ENCODE assay signal across 13 cellular contexts in genomic region chr17:31312223-31312622, GRCh38. TPM values are rescaled to one million over a fixed set of nuclear protein-coding genes. Genes with fewer than 3 reads are reported as not detected.
DNase-seq lines count a peak whose midpoint lies in the region; ATAC-seq and TF ChIP-seq lines count a peak whose summit lies in the region.
"Not testable (repeated sequence)": the region's sequence is repeated elsewhere in the genome, so short reads cannot be mapped to it uniquely, and the experiment has no call there.
"Had no signal": no experiment of that assay in that cellular context is flagged by ENCODE, and none has a peak within 500 bp of the region (broad histone marks: within the 10 kb centered on the region; RNA-seq: fewer than 3 reads in every experiment).

No MANE protein-coding gene starts in this region.

- peak; percentile 15 to 56 (median 38) for DNase-seq in CD4-positive, alpha-beta T cell
- DNase-seq in KBM-7, result peak; percentile 37
- peak; percentile 54 for DNase-seq in activated CD4-positive, alpha-beta memory T cell treated with anti-CD3 and anti-CD28 coated beads, Interleukin-2, amount 10 ng/mL, durations not matched to agents 7 days and 5 days
- peak; percentile 66 for DNase-seq in activated naive CD4-positive, alpha-beta T cell treated with anti-CD3 and anti-CD28 coated beads for 36 hours
- DNase-seq in esophagus muscularis mucosa (ENCODE audit: extremely low spot score), result not testable (repeated sequence)
- peak; percentile 42 to 55 for DNase-seq in stimulated activated naive CD8-positive, alpha-beta T cell treated with anti-CD3 and anti-CD28 coated beads, Interleukin-15, amount 100 ng/mL, for 72 hours

- H4K20me1 ChIP-seq in SU-DHL-6 (ENCODE audit: low read depth, low read length), result not testable (repeated sequence)

- H3F3A ChIP-seq in SU-DHL-6 (ENCODE audit: insufficient read depth), result peaks cover 92% of the 10 kb centered on the region

- H3K4me1 Mint-ChIP-seq in CD4-positive, alpha-beta T cell (ENCODE audit: low read depth), result peaks cover 65% of the 10 kb centered on the region
- H3K4me1 Mint-ChIP-seq in activated CD4-positive, alpha-beta memory T cell treated with anti-CD3 and anti-CD28 coated beads, Interleukin-2, amount 10 ng/mL, durations not matched to agents 7 days and 5 days, result peaks cover 57% of the 10 kb centered on the region
- peaks cover 57% of the 10 kb centered on the region for H3K4me1 Mint-ChIP-seq in activated naive CD4-positive, alpha-beta T cell treated with anti-CD3 and anti-CD28 coated beads for 36 hours (ENCODE audit: low read depth)
- peaks cover 45% of the 10 kb centered on the region for H3K4me1 Mint-ChIP-seq in stimulated activated naive CD8-positive, alpha-beta T cell treated with anti-CD3 and anti-CD28 coated beads, Interleukin-15, amount 100 ng/mL, for 72 hours

- peak; percentile 16 for ATAC-seq in CD4-positive, alpha-beta T cell (ENCODE audit: poor library complexity)
- not testable (repeated sequence) for ATAC-seq in stimulated activated naive CD8-positive, alpha-beta T cell treated with anti-CD3 and anti-CD28 coated beads, Interleukin-15, amount 100 ng/mL, for 72 hours

- H3K27ac Mint-ChIP-seq in CD4-positive, alpha-beta T cell, result peak overlapping the region; percentile 97
- peak overlapping the region; percentile 85 for H3K27ac Mint-ChIP-seq in activated CD4-positive, alpha-beta memory T cell treated with anti-CD3 and anti-CD28 coated beads, Interleukin-2, amount 10 ng/mL, durations not matched to agents 7 days and 5 days
- H3K27ac Mint-ChIP-seq in activated naive CD4-positive, alpha-beta T cell treated with anti-CD3 and anti-CD28 coated beads for 36 hours, result peak overlapping the region; percentile 100
- peak overlapping the region; percentile 99 for H3K27ac Mint-ChIP-seq in stimulated activated naive CD8-positive, alpha-beta T cell treated with anti-CD3 and anti-CD28 coated beads, Interleukin-15, amount 100 ng/mL, for 72 hours

- H3K9me3 ChIP-seq in CD4-positive, alpha-beta T cell (ENCODE audit: control insufficient read depth, low read length); SU-DHL-6 (ENCODE audit: insufficient read depth, low read length); esophagus muscularis mucosa; neutrophil: not testable (repeated sequence)

- not testable (repeated sequence) for H3K9me3 Mint-ChIP-seq in CD4-positive, alpha-beta T cell; activated CD4-positive, alpha-beta memory T cell treated with anti-CD3 and anti-CD28 coated beads, Interleukin-2, amount 10 ng/mL, durations not matched to agents 7 days and 5 days; activated naive CD4-positive, alpha-beta T cell treated with anti-CD3 and anti-CD28 coated beads for 36 hours; stimulated activated naive CD8-positive, alpha-beta T cell treated with anti-CD3 and anti-CD28 coated beads, Interleukin-15, amount 100 ng/mL, for 72 hours

- intact Hi-C loops in CD4-positive, alpha-beta T cell (cut with DNase I, micrococcal nuclease), result loop anchor here (5.0 to 10.0 kb wide), 2 partner anchors 175 to 487 kb away; partner anchors contain the start of gene CRLF3 (in 2 of the 2)
- intact Hi-C loops in activated naive CD4-positive, alpha-beta T cell treated with anti-CD3 and anti-CD28 coated beads for 36 hours (cut with micrococcal nuclease); esophagus muscularis mucosa (cut with DNase I): not testable (repeated sequence)

- CTCF ChIA-PET in CD4-positive, alpha-beta T cell (lab: Charles Lee), result interaction anchor here (0.9 to 2.9 kb wide), 3 partner anchors 9 to 61 kb away, joined by 4 to 7 read pairs (median 6); partner anchors contain the start of gene EVI2A
- CTCF ChIA-PET in activated CD4-positive, alpha-beta memory T cell treated with anti-CD3 and anti-CD28 coated beads, Interleukin-2, amount 10 ng/mL, durations not matched to agents 7 days and 5 days (lab: Charles Lee), result interaction anchor here (0.7 to 2.2 kb wide), 2 partner anchors 61 to 99 kb away, joined by 3 to 9 read pairs; no protein-coding TSS in a partner anchor
- CTCF ChIA-PET in activated naive CD4-positive, alpha-beta T cell treated with anti-CD3 and anti-CD28 coated beads for 36 hours (lab: Charles Lee), result interaction anchor here (0.7 to 1.2 kb wide), 4 partner anchors 8 to 182 kb away, joined by 3 to 4 read pairs (median 4); no protein-coding TSS in a partner anchor

- peak overlapping the region; percentile 80 for H3K4me3 ChIP-seq in SU-DHL-6 (ENCODE audit: insufficient read depth, low read length, poor library complexity, severe bottlenecking)
- H3K4me3 ChIP-seq in esophagus muscularis mucosa, result peak overlapping the region; percentile 14 to 35 (median 22)
- H3K4me3 ChIP-seq in neutrophil (ENCODE audit: low read depth in 1 of 2, low read length in 1 of 2), result peak overlapping the region; percentile 78 to 88

- not testable (repeated sequence) for TF ChIP-seq EP300 in esophagus muscularis mucosa (IDR thresholded peaks at IDR 0.05)

- POLR2A ChIA-PET in CD4-positive, alpha-beta T cell (lab: Charles Lee), result interaction anchor here (0.7 to 9.9 kb wide), 3 partner anchors 10 to 57 kb away, joined by 3 to 157 read pairs (median 3); partner anchors contain the start of gene EVI2A
- POLR2A ChIA-PET in activated CD4-positive, alpha-beta memory T cell treated with anti-CD3 and anti-CD28 coated beads, Interleukin-2, amount 10 ng/mL, durations not matched to agents 7 days and 5 days (lab: Charles Lee), result interaction anchor here (0.9 to 5.5 kb wide), 8 partner anchors 8 to 503 kb away, joined by 3 to 287 read pairs (median 4); partner anchors contain the start of gene EVI2A

- not testable (repeated sequence) for H3K27me3 Mint-ChIP-seq in CD4-positive, alpha-beta T cell; activated CD4-positive, alpha-beta memory T cell treated with anti-CD3 and anti-CD28 coated beads, Interleukin-2, amount 10 ng/mL, durations not matched to agents 7 days and 5 days; activated naive CD4-positive, alpha-beta T cell treated with anti-CD3 and anti-CD28 coated beads for 36 hours (ENCODE audit: low read depth); stimulated activated naive CD8-positive, alpha-beta T cell treated with anti-CD3 and anti-CD28 coated beads, Interleukin-15, amount 100 ng/mL, for 72 hours

- TF ChIP-seq CTCF in CD4-positive, alpha-beta T cell (IDR thresholded peaks at IDR 0.05), result peak; percentile 3
- not testable (repeated sequence) for TF ChIP-seq CTCF in SU-DHL-6 (IDR thresholded peaks at IDR 0.05; ENCODE audit: insufficient read depth, low read length, poor library complexity, severe bottlenecking); esophagus muscularis mucosa (IDR thresholded peaks at IDR 0.05); neutrophil (IDR thresholded peaks at IDR 0.05)

- H3K9me2 ChIP-seq in SU-DHL-6 (replicated peaks; ENCODE audit: insufficient read depth, low read length), result not testable (repeated sequence)

- H2AFZ ChIP-seq in SU-DHL-6 (ENCODE audit: low read depth, low read length, severe bottlenecking), result not testable (repeated sequence)

- H3K36me3 Mint-ChIP-seq in CD4-positive, alpha-beta T cell (ENCODE audit: low read depth), result peaks cover 44% of the 10 kb centered on the region
- peaks cover 71% of the 10 kb centered on the region for H3K36me3 Mint-ChIP-seq in activated CD4-positive, alpha-beta memory T cell treated with anti-CD3 and anti-CD28 coated beads, Interleukin-2, amount 10 ng/mL, durations not matched to agents 7 days and 5 days (ENCODE audit: low read depth)
- H3K36me3 Mint-ChIP-seq in activated naive CD4-positive, alpha-beta T cell treated with anti-CD3 and anti-CD28 coated beads for 36 hours (ENCODE audit: low read depth), result not testable (repeated sequence)

- peak overlapping the region; percentile 72 for H3K9ac ChIP-seq in SU-DHL-6 (ENCODE audit: low read length)

- WGBS in esophagus muscularis mucosa, result 80% methylated on average over 7 of the region's 7 CpGs

- peaks cover 85% of the 10 kb centered on the region for H3K79me2 ChIP-seq in SU-DHL-6 (ENCODE audit: insufficient read depth, low read length)

- H3K27ac ChIP-seq in CD4-positive, alpha-beta T cell (ENCODE audit: low read depth, low read length), result peak overlapping the region; percentile 93
- H3K27ac ChIP-seq in SU-DHL-6 (ENCODE audit: low read depth, low read length) (peak overlapping the region; percentile 100), neutrophil (peak overlapping the region; percentile 98)
- H3K27ac ChIP-seq in esophagus muscularis mucosa (replicated peaks in 1 of 4), result not testable (repeated sequence)

- H3K27me3 ChIP-seq in CD4-positive, alpha-beta T cell (ENCODE audit: control insufficient read depth, insufficient read depth, low read length); SU-DHL-6 (ENCODE audit: low read length); esophagus muscularis mucosa; neutrophil: not testable (repeated sequence)

- peak overlapping the region; percentile 100 for H3K4me2 ChIP-seq in SU-DHL-6 (ENCODE audit: low read depth, low read length, poor library complexity, severe bottlenecking)

- TF ChIP-seq POLR2A in esophagus muscularis mucosa (IDR thresholded peaks at IDR 0.05; ENCODE audit: low read depth), result not testable (repeated sequence)

- in situ Hi-C loops in KBM-7 (cut with MboI; ENCODE audit: low pct_unique_long_range_greater_than_20kb, low sequenced_read_pairs), result loop anchor here (25.0 kb wide), 1 partner anchor 100 kb away; no protein-coding TSS in a partner anchor

- H3K4me1 ChIP-seq in esophagus muscularis mucosa, result not testable (repeated sequence)
- H3K4me1 ChIP-seq in neutrophil (ENCODE audit: control insufficient read depth in 1 of 2, insufficient read depth in 1 of 2, low read depth in 1 of 2, low read length in 1 of 2), result peaks cover 36 to 77% of the 10 kb centered on the region in 2 experiments

- not testable (repeated sequence) for H3K36me3 ChIP-seq in SU-DHL-6 (ENCODE audit: low read length); esophagus muscularis mucosa
- peaks cover 16% of the 10 kb centered on the region for H3K36me3 ChIP-seq in neutrophil

- peak overlapping the region; percentile 95 for H3K4me3 Mint-ChIP-seq in CD4-positive, alpha-beta T cell
- H3K4me3 Mint-ChIP-seq in activated CD4-positive, alpha-beta memory T cell treated with anti-CD3 and anti-CD28 coated beads, Interleukin-2, amount 10 ng/mL, durations not matched to agents 7 days and 5 days, result peak overlapping the region; percentile 83
- peak overlapping the region; percentile 82 for H3K4me3 Mint-ChIP-seq in activated naive CD4-positive, alpha-beta T cell treated with anti-CD3 and anti-CD28 coated beads for 36 hours
- H3K4me3 Mint-ChIP-seq in stimulated activated naive CD8-positive, alpha-beta T cell treated with anti-CD3 and anti-CD28 coated beads, Interleukin-15, amount 100 ng/mL, for 72 hours, result peak overlapping the region; percentile 81 to 92

RNA-seq across cellular contexts. Expression of gene EVI2B, which starts 1.6 kb away (rescaled TPM):
- 100 to 1,000 TPM in 1 of 2 experiments, 10 to 100 TPM in 1; 99.1 to 102 TPM for total RNA-seq in CD4-positive, alpha-beta T cell
- 100 to 1,000 TPM; 109 TPM for total RNA-seq in activated CD4-positive, alpha-beta memory T cell treated with anti-CD3 and anti-CD28 coated beads, Interleukin-2, amount 10 ng/mL, durations not matched to agents 7 days and 5 days
- total RNA-seq in activated naive CD4-positive, alpha-beta T cell treated with anti-CD3 and anti-CD28 coated beads for 36 hours, result 10 to 100 TPM in 1 of 2 experiments, 1 to 10 TPM in 1; 9.9 to 11.4 TPM
- total RNA-seq in esophagus muscularis mucosa, result 10 to 100 TPM in 2 of 4 donors, 1 to 10 TPM in 2; 4.3 to 14.2 (median 7.9) TPM
- total RNA-seq: Caco-2, H7, progenitor cell of endocrine pancreas had no signal

RNA-seq across cellular contexts. Expression of gene EVI2A, which starts 9.2 kb away (rescaled TPM):
- total RNA-seq in CD4-positive, alpha-beta T cell, result 10 to 100 TPM; 37.8 to 38.4 TPM
- 100 to 1,000 TPM; 109 to 110 TPM for total RNA-seq in activated CD4-positive, alpha-beta memory T cell treated with anti-CD3 and anti-CD28 coated beads, Interleukin-2, amount 10 ng/mL, durations not matched to agents 7 days and 5 days
- 10 to 100 TPM; 22.0 to 22.5 TPM for total RNA-seq in activated naive CD4-positive, alpha-beta T cell treated with anti-CD3 and anti-CD28 coated beads for 36 hours
- 10 to 100 TPM in 1 of 4 donors, 1 to 10 TPM in 3; 2.5 to 10.6 (median 4.3) TPM for total RNA-seq in esophagus muscularis mucosa
- total RNA-seq: Caco-2, H7, progenitor cell of endocrine pancreas had no signal

RNA-seq across cellular contexts. Expression of gene OMG, which starts 15.2 kb away (rescaled TPM):
- total RNA-seq in CD4-positive, alpha-beta T cell, result under 1 TPM; 0.44 to 0.47 TPM
- total RNA-seq in activated CD4-positive, alpha-beta memory T cell treated with anti-CD3 and anti-CD28 coated beads, Interleukin-2, amount 10 ng/mL, durations not matched to agents 7 days and 5 days, result under 1 TPM; 0.55 to 0.65 TPM
- under 1 TPM in 1 of 2 experiments, not detected in 1; 0.10 TPM for total RNA-seq in activated naive CD4-positive, alpha-beta T cell treated with anti-CD3 and anti-CD28 coated beads for 36 hours
- total RNA-seq in esophagus muscularis mucosa, result 1 to 10 TPM in 1 of 4 donors, under 1 TPM in 1, not detected in 2; 0.66 to 1.1 TPM
- total RNA-seq: Caco-2, foreskin keratinocyte, H7, progenitor cell of endocrine pancreas, Right ventricle myocardium inferior had no signal

Comparison
In these comparisons a context has a peak if more than half of its experiments do, and no peak if none do; other contexts are left out.
1. H3K4me3 ChIP-seq: peak in every context shown above with its lines; median percentile 83 in neutrophil; 80 in SU-DHL-6; 22 in esophagus muscularis mucosa.
2. RNA of gene EVI2B, which starts 1.6 kb away (total RNA-seq): 109 TPM in activated CD4-positive, alpha-beta memory T cell treated with anti-CD3 and anti-CD28 coated beads, Interleukin-2, amount 10 ng/mL, durations not matched to agents 7 days and 5 days and 99.1 to 102 TPM in CD4-positive, alpha-beta T cell; 9.9 to 11.4 TPM in activated naive CD4-positive, alpha-beta T cell treated with anti-CD3 and anti-CD28 coated beads for 36 hours and 4.3 to 14.2 TPM in esophagus muscularis mucosa; every median in the first group is over 4 times any median in the second.
3. Peak in every context shown above with its lines, with median percentiles within 50 percentile points of each other: H3K27ac Mint-ChIP-seq and H3K4me3 Mint-ChIP-seq.